22 cellular contexts compared by ENCODE assay signal in genomic region chr1:206420471-206420870, GRCh38. TPM values are rescaled to one million over a fixed set of nuclear protein-coding genes. Genes with fewer than 3 reads are reported as not detected.
DNase-seq lines count a peak whose midpoint lies in the region; ATAC-seq and TF ChIP-seq lines count a peak whose summit lies in the region.
"Had no signal": no experiment of that assay in that cellular context is flagged by ENCODE, and none has a peak within 500 bp of the region (broad histone marks: within the 10 kb centered on the region; RNA-seq: fewer than 3 reads in every experiment).

No MANE protein-coding gene starts in this region.

- 97% methylated on average over 4 of the region's 4 CpGs for WGBS in mesenchymal stem cell

- H3K79me1 ChIP-seq in mesenchymal stem cell (replicated peaks; ENCODE audit: low read length, poor library complexity, severe bottlenecking): peaks cover 8% of the 10 kb centered on the region

- DNase-seq in EH (ENCODE audit: low read depth): peak; percentile 40
- no peak for DNase-seq in RWPE2 (ENCODE audit: low spot score)
- no peak for DNase-seq in mesenchymal stem cell
- DNase-seq in natural killer cell: no peak
- no peak for DNase-seq in activated T-helper 2 cell treated with anti-CD3 and anti-CD28 coated beads, Interferon-gamma antibody, Interleukin-2, Interleukin-4, amounts not matched to agents 10 μg/mL and 5 μg/mL and 100 μg/mL, durations not matched to agents 14 hours and 24 hours and 36 hours (ENCODE audit: low spot score)
- no peak for DNase-seq in SHP77 treated with DMSO at 0.1 percent for 48 hours (lab: John Stamatoyannopoulos, UW)
- DNase-seq: Caco-2; CD4-positive, alpha-beta memory T cell; DMS 273 treated with DMSO at 0.1 percent for 48 hours; DMS79 treated with DMSO at 0.1 percent for 48 hours; NCI-H2029 treated with DMSO at 0.1 percent for 48 hours; NCI-H2171; NCI-H526; OCI-M1; SHP77; SW 1271 had no signal

- no peaks in the 10 kb centered on the region for H3K4me1 Mint-ChIP-seq in natural killer cell
- peaks cover 5% of the 10 kb centered on the region for H3K4me1 Mint-ChIP-seq in activated T-helper 2 cell treated with anti-CD3 and anti-CD28 coated beads, Interferon-gamma antibody, Interleukin-2, Interleukin-4, amounts not matched to agents 10 μg/mL and 5 μg/mL and 100 μg/mL, durations not matched to agents 14 hours and 24 hours and 36 hours (ENCODE audit: low read depth)
- H3K4me1 Mint-ChIP-seq: CD4-positive, alpha-beta memory T cell had no signal

- H3K4ac ChIP-seq in mesenchymal stem cell (ENCODE audit: low read depth in 1 of 2, low read length in 2 of 2): no peak overlapping the region

- H3K4me3 Mint-ChIP-seq in natural killer cell: no peak overlapping the region
- H3K4me3 Mint-ChIP-seq in activated T-helper 2 cell treated with anti-CD3 and anti-CD28 coated beads, Interferon-gamma antibody, Interleukin-2, Interleukin-4, amounts not matched to agents 10 μg/mL and 5 μg/mL and 100 μg/mL, durations not matched to agents 14 hours and 24 hours and 36 hours (ENCODE audit: low read depth): no peak overlapping the region
- H3K4me3 Mint-ChIP-seq: CD4-positive, alpha-beta memory T cell had no signal

- H2BK15ac ChIP-seq in mesenchymal stem cell (ENCODE audit: low read depth, poor library complexity, severe bottlenecking): peak overlapping the region; percentile 0

- H3K23ac ChIP-seq in mesenchymal stem cell (ENCODE audit: low read length in 2 of 2): no peak overlapping the region

- H2BK120ac ChIP-seq in mesenchymal stem cell (ENCODE audit: low read depth, low read length): no peak overlapping the region

- H3K18ac ChIP-seq in mesenchymal stem cell (ENCODE audit: low read depth in 1 of 2, low read length in 2 of 2): no peak overlapping the region

- H3K36me3 Mint-ChIP-seq in natural killer cell: peaks cover 6% of the 10 kb centered on the region
- peaks cover 59% of the 10 kb centered on the region for H3K36me3 Mint-ChIP-seq in activated T-helper 2 cell treated with anti-CD3 and anti-CD28 coated beads, Interferon-gamma antibody, Interleukin-2, Interleukin-4, amounts not matched to agents 10 μg/mL and 5 μg/mL and 100 μg/mL, durations not matched to agents 14 hours and 24 hours and 36 hours (ENCODE audit: low read depth)

- H3K79me2 ChIP-seq in ACC112 (ENCODE audit: control insufficient read depth, insufficient read depth, low read length, unreplicated experiment): no peaks in the 10 kb centered on the region

- no peak overlapping the region for H3K9ac ChIP-seq in mesenchymal stem cell (ENCODE audit: low read length)
- H3K9ac ChIP-seq: BLaER1, KMS-11 had no signal

- H3K9me3 ChIP-seq in RWPE2 (ENCODE audit: severe bottlenecking) (no peaks in the 10 kb centered on the region), mesenchymal stem cell (ENCODE audit: control insufficient read depth, low read length) (no peaks in the 10 kb centered on the region)
- H3K9me3 ChIP-seq: BLaER1, Caco-2 had no signal

- no peak overlapping the region for H2BK12ac ChIP-seq in mesenchymal stem cell (ENCODE audit: low read length in 2 of 2)

- no peaks in the 10 kb centered on the region for H3K9me3 Mint-ChIP-seq in natural killer cell
- H3K9me3 Mint-ChIP-seq in activated T-helper 2 cell treated with anti-CD3 and anti-CD28 coated beads, Interferon-gamma antibody, Interleukin-2, Interleukin-4, amounts not matched to agents 10 μg/mL and 5 μg/mL and 100 μg/mL, durations not matched to agents 14 hours and 24 hours and 36 hours: no peaks in the 10 kb centered on the region
- H3K9me3 Mint-ChIP-seq: CD4-positive, alpha-beta memory T cell had no signal

- no peak overlapping the region for H3K14ac ChIP-seq in mesenchymal stem cell (ENCODE audit: low read length in 2 of 2)

- no peak overlapping the region for H3K4me2 ChIP-seq in mesenchymal stem cell (ENCODE audit: low read length, poor library complexity, severe bottlenecking)
- H3K4me2 ChIP-seq: BLaER1, KMS-11 had no signal

- H3K27ac ChIP-seq in ACC112 (ENCODE audit: low read depth, low read length): peak overlapping the region; percentile 50
- H3K27ac ChIP-seq in RWPE2 (ENCODE audit: poor library complexity, severe bottlenecking): peak overlapping the region; percentile 41
- H3K27ac ChIP-seq in mesenchymal stem cell (ENCODE audit: low read length, poor library complexity, severe bottlenecking): no peak overlapping the region
- H3K27ac ChIP-seq: BLaER1, KMS-11, SK-N-MC had no signal

- H2AFZ ChIP-seq in ACC112 (ENCODE audit: low read length, unreplicated experiment) (no peak overlapping the region), mesenchymal stem cell (ENCODE audit: low read depth, low read length) (no peak overlapping the region)

- no peak for ATAC-seq in RWPE2 (ENCODE audit: low read depth)
- no peak for ATAC-seq in natural killer cell
- no peak for ATAC-seq in HG02571 (IDR thresholded peaks at IDR 0.05; ENCODE audit: unreplicated experiment)
- ATAC-seq: HCT116 had no signal

- H3K27ac Mint-ChIP-seq in natural killer cell: no peak overlapping the region
- H3K27ac Mint-ChIP-seq in activated T-helper 2 cell treated with anti-CD3 and anti-CD28 coated beads, Interferon-gamma antibody, Interleukin-2, Interleukin-4, amounts not matched to agents 10 μg/mL and 5 μg/mL and 100 μg/mL, durations not matched to agents 14 hours and 24 hours and 36 hours: no peak overlapping the region
- H3K27ac Mint-ChIP-seq: CD4-positive, alpha-beta memory T cell had no signal

- no peak overlapping the region for H4K91ac ChIP-seq in mesenchymal stem cell (ENCODE audit: low read length)

- H3K27me3 ChIP-seq in ACC112 (ENCODE audit: insufficient read depth, low read length): no peaks in the 10 kb centered on the region
- no peaks in the 10 kb centered on the region for H3K27me3 ChIP-seq in RWPE2 (ENCODE audit: insufficient read depth, poor library complexity, severe bottlenecking)
- H3K27me3 ChIP-seq in mesenchymal stem cell (ENCODE audit: control insufficient read depth in 1 of 2, insufficient read depth in 1 of 2, low read length in 2 of 2): no peaks in the 10 kb centered on the region
- H3K27me3 ChIP-seq: BLaER1 had no signal

- no peak overlapping the region for H3K4me3 ChIP-seq in ACC112 (ENCODE audit: low read depth, low read length)
- no peak overlapping the region for H3K4me3 ChIP-seq in RWPE2 (ENCODE audit: severe bottlenecking)
- H3K4me3 ChIP-seq in mesenchymal stem cell (ENCODE audit: insufficient read depth in 1 of 2, low read depth in 1 of 2, low read length in 2 of 2): no peak overlapping the region
- H3K4me3 ChIP-seq: BLaER1, SK-N-MC had no signal

- H4K8ac ChIP-seq in mesenchymal stem cell (ENCODE audit: low read length): no peak overlapping the region

- intact Hi-C loops in natural killer cell (cut with micrococcal nuclease): no loop called here
- intact Hi-C loops in activated T-helper 2 cell treated with anti-CD3 and anti-CD28 coated beads, Interferon-gamma antibody, Interleukin-2, Interleukin-4, amounts not matched to agents 10 μg/mL and 5 μg/mL and 100 μg/mL, durations not matched to agents 14 hours and 24 hours and 36 hours (cut with micrococcal nuclease): no loop called here

- H2AK5ac ChIP-seq in mesenchymal stem cell (ENCODE audit: low read length, severe bottlenecking): no peak overlapping the region

- H3K27me3 Mint-ChIP-seq in natural killer cell (ENCODE audit: low read depth in 2 of 2): no peaks in the 10 kb centered on the region
- H3K27me3 Mint-ChIP-seq in activated T-helper 2 cell treated with anti-CD3 and anti-CD28 coated beads, Interferon-gamma antibody, Interleukin-2, Interleukin-4, amounts not matched to agents 10 μg/mL and 5 μg/mL and 100 μg/mL, durations not matched to agents 14 hours and 24 hours and 36 hours (ENCODE audit: low read depth): no peaks in the 10 kb centered on the region
- H3K27me3 Mint-ChIP-seq: CD4-positive, alpha-beta memory T cell had no signal

- H3K36me3 ChIP-seq in ACC112 (ENCODE audit: insufficient read depth, low read length) (peaks cover 14% of the 10 kb centered on the region; the same call in 1 of the 2 replicates), RWPE2 (ENCODE audit: low read depth) (peaks cover 48% of the 10 kb centered on the region), mesenchymal stem cell (ENCODE audit: control insufficient read depth in 1 of 2, insufficient read depth in 2 of 2, low read depth in 1 of 2, low read length in 2 of 2) (peaks cover 18 to 89% of the 10 kb centered on the region in 2 experiments)

- TF ChIP-seq CTCF in RWPE2 (IDR thresholded peaks at IDR 0.05; ENCODE audit: poor library complexity, severe bottlenecking) (no peak), natural killer cell (IDR thresholded peaks at IDR 0.05) (no peak)

- peaks cover 27% of the 10 kb centered on the region for H3K4me1 ChIP-seq in ACC112 (ENCODE audit: control insufficient read depth, insufficient read depth, low read length, unreplicated experiment)
- H3K4me1 ChIP-seq in RWPE2 (ENCODE audit: insufficient read depth, poor library complexity, severe bottlenecking): peaks cover 14% of the 10 kb centered on the region
- peaks cover 4% of the 10 kb centered on the region for H3K4me1 ChIP-seq in mesenchymal stem cell (ENCODE audit: control insufficient read depth, insufficient read depth, low read depth, low read length)
- H3K4me1 ChIP-seq: BLaER1 had no signal

- no peak overlapping the region for H2BK5ac ChIP-seq in mesenchymal stem cell (ENCODE audit: low read depth, low read length, poor library complexity, severe bottlenecking)

RNA-seq across cellular contexts. Expression of gene IKBKE, which starts 49.8 kb away (rescaled TPM):
- 15.5 TPM for polyA plus RNA-seq in mesenchymal stem cell (2013, experiment 1 of 2)
- 15.3 TPM for polyA plus RNA-seq in mesenchymal stem cell (2013, experiment 2 of 2)
- 10 to 100 TPM; 31.6 to 34.6 (median 32.2) TPM for total RNA-seq in natural killer cell
- 33.8 and 33.9 TPM in 2 replicates for total RNA-seq in activated T-helper 2 cell treated with anti-CD3 and anti-CD28 coated beads, Interferon-gamma antibody, Interleukin-2, Interleukin-4, amounts not matched to agents 10 μg/mL and 5 μg/mL and 100 μg/mL, durations not matched to agents 14 hours and 24 hours and 36 hours
